Comparison of ENCODE assay signal across 8 cellular contexts in genomic region chr16:30997000-30997886, GRCh38. TPM values are rescaled to one million over a fixed set of nuclear protein-coding genes. Genes with fewer than 3 reads are reported as not detected.
DNase-seq lines count a peak whose midpoint lies in the region; ATAC-seq and TF ChIP-seq lines count a peak whose summit lies in the region.

No MANE protein-coding gene starts in this region.

- H3K4me3 ChIP-seq in A673 (ENCODE audit: low read depth, low read length, poor library complexity, severe bottlenecking) (peak overlapping the region; percentile 50), Peyer's patch (peak overlapping the region; percentile 45 to 58 (median 52)), testis (peak overlapping the region; percentile 26 to 45)

- CTCF ChIA-PET in A673 (lab: Charles Lee): interaction anchor here (1.0 kb wide), 1 partner anchor 12 kb away, joined by 5 read pairs; the partner anchor contains the start of gene HSD3B7

- TF ChIP-seq POLR2A in Peyer's patch (IDR thresholded peaks at IDR 0.05): peak in 1 of 2 donors; percentile 45
- no peak for TF ChIP-seq POLR2A in testis (IDR thresholded peaks at IDR 0.05)

- no peaks in the 10 kb centered on the region for H3K9me3 ChIP-seq in A673 (ENCODE audit: low read depth, low read length, poor library complexity, severe bottlenecking)
- H3K9me3 ChIP-seq in Peyer's patch: no peaks in the 10 kb centered on the region
- H3K9me3 ChIP-seq in testis: no peaks in the 10 kb centered on the region

- WGBS in testis, 2 donors: 19 to 23% methylated on average over 19 to 44 of the region's 61 CpGs

- TF ChIP-seq CTCF in A673 (conservative IDR thresholded peaks at IDR 0.05; ENCODE audit: low read depth, low read length): no peak
- TF ChIP-seq CTCF in Peyer's patch (IDR thresholded peaks at IDR 0.05): no peak
- TF ChIP-seq CTCF in foreskin keratinocyte (conservative IDR thresholded peaks at IDR 0.05): no peak
- TF ChIP-seq CTCF in omental fat pad (IDR thresholded peaks at IDR 0.05): no peak
- no peak for TF ChIP-seq CTCF in testis (IDR thresholded peaks at IDR 0.05)

- peak; percentile 67 for ATAC-seq in GM18909 (IDR thresholded peaks at IDR 0.05; ENCODE audit: poor library complexity, unreplicated experiment)
- ATAC-seq in HG03342 (IDR thresholded peaks at IDR 0.05; ENCODE audit: unreplicated experiment): peak; percentile 82
- ATAC-seq in foreskin keratinocyte: peak; percentile 81
- peak; percentile 89 for ATAC-seq in omental fat pad (ENCODE audit: low FRiP score)

- DNase-seq in A673 (ENCODE audit: low spot score) (peak; percentile 72), Peyer's patch (peak; percentile 89 to 94 (median 90)), foreskin keratinocyte (peak; percentile 56 to 78), omental fat pad (ENCODE audit: low spot score) (peak; percentile 77), testis (peak; percentile 86)
- DNase-seq in activated T-helper 2 cell treated with anti-CD3 and anti-CD28 coated beads, Interferon-gamma antibody, Interleukin-2, Interleukin-4, amounts not matched to agents 10 μg/mL and 5 μg/mL and 100 μg/mL, durations not matched to agents 14 hours and 24 hours and 36 hours (ENCODE audit: low spot score): peak; percentile 67

- no peaks in the 10 kb centered on the region for H3K36me3 ChIP-seq in A673 (ENCODE audit: insufficient read depth, low read length, poor library complexity, severe bottlenecking)
- no peaks in the 10 kb centered on the region for H3K36me3 ChIP-seq in Peyer's patch
- H3K36me3 ChIP-seq in testis (ENCODE audit: low read depth, missing control alignments): no peaks in the 10 kb centered on the region

- H3K27me3 Mint-ChIP-seq in activated T-helper 2 cell treated with anti-CD3 and anti-CD28 coated beads, Interferon-gamma antibody, Interleukin-2, Interleukin-4, amounts not matched to agents 10 μg/mL and 5 μg/mL and 100 μg/mL, durations not matched to agents 14 hours and 24 hours and 36 hours (ENCODE audit: low read depth): peaks cover 2% of the 10 kb centered on the region

- intact Hi-C loops in A673 (cut with micrococcal nuclease; ENCODE audit: unreplicated experiment) (loop anchor here (5.0 kb wide), 1 partner anchor 145 kb away; no protein-coding TSS in a partner anchor), testis (cut with DNase I; ENCODE audit: low total_unique reads) (no loop called here)
- intact Hi-C loops in activated T-helper 2 cell treated with anti-CD3 and anti-CD28 coated beads, Interferon-gamma antibody, Interleukin-2, Interleukin-4, amounts not matched to agents 10 μg/mL and 5 μg/mL and 100 μg/mL, durations not matched to agents 14 hours and 24 hours and 36 hours (cut with micrococcal nuclease): loop anchor here (2.0 kb wide), 1 partner anchor 36 kb away; the partner anchor contains the start of gene STX4

- BruUV-seq in A673 (replicated peaks; lab: Mats Ljungman, UMichigan): no TSS peak

- no peaks in the 10 kb centered on the region for H3K27me3 ChIP-seq in A673 (replicated peaks; ENCODE audit: insufficient read depth, low read depth, low read length, poor library complexity)
- no peaks in the 10 kb centered on the region for H3K27me3 ChIP-seq in Peyer's patch
- no peaks in the 10 kb centered on the region for H3K27me3 ChIP-seq in foreskin keratinocyte
- H3K27me3 ChIP-seq in testis: no peaks in the 10 kb centered on the region

- H3K27ac ChIP-seq in A673 (ENCODE audit: low read depth, low read length, poor library complexity, severe bottlenecking) (no peak overlapping the region), Peyer's patch (peak overlapping the region; percentile 72 to 88 (median 80)), foreskin keratinocyte (peak overlapping the region; percentile 75), testis (no peak overlapping the region)

- no peaks in the 10 kb centered on the region for H3K36me3 Mint-ChIP-seq in activated T-helper 2 cell treated with anti-CD3 and anti-CD28 coated beads, Interferon-gamma antibody, Interleukin-2, Interleukin-4, amounts not matched to agents 10 μg/mL and 5 μg/mL and 100 μg/mL, durations not matched to agents 14 hours and 24 hours and 36 hours (ENCODE audit: low read depth)

- no peaks in the 10 kb centered on the region for H3K9me3 Mint-ChIP-seq in activated T-helper 2 cell treated with anti-CD3 and anti-CD28 coated beads, Interferon-gamma antibody, Interleukin-2, Interleukin-4, amounts not matched to agents 10 μg/mL and 5 μg/mL and 100 μg/mL, durations not matched to agents 14 hours and 24 hours and 36 hours

- H3K4me1 Mint-ChIP-seq in activated T-helper 2 cell treated with anti-CD3 and anti-CD28 coated beads, Interferon-gamma antibody, Interleukin-2, Interleukin-4, amounts not matched to agents 10 μg/mL and 5 μg/mL and 100 μg/mL, durations not matched to agents 14 hours and 24 hours and 36 hours (ENCODE audit: low read depth): peaks cover 13% of the 10 kb centered on the region

- no peaks in the 10 kb centered on the region for H3K4me1 ChIP-seq in A673 (ENCODE audit: insufficient read depth, low read length, poor library complexity, severe bottlenecking)
- H3K4me1 ChIP-seq in Peyer's patch: peaks cover 0 to 15% (median 7%) of the 10 kb centered on the region in 4 donors
- H3K4me1 ChIP-seq in foreskin keratinocyte: peaks cover 20% of the 10 kb centered on the region
- H3K4me1 ChIP-seq in testis: peaks cover 20% of the 10 kb centered on the region

- peak overlapping the region; percentile 74 for H3K4me3 Mint-ChIP-seq in activated T-helper 2 cell treated with anti-CD3 and anti-CD28 coated beads, Interferon-gamma antibody, Interleukin-2, Interleukin-4, amounts not matched to agents 10 μg/mL and 5 μg/mL and 100 μg/mL, durations not matched to agents 14 hours and 24 hours and 36 hours (ENCODE audit: low read depth)

- POLR2A ChIA-PET in A673 (lab: Charles Lee; ENCODE audit: low non-redundant PET): interaction anchor here (0.6 kb wide), 1 partner anchor 121 kb away, joined by 4 read pairs; no protein-coding TSS in a partner anchor

- no peak overlapping the region for H3K27ac Mint-ChIP-seq in activated T-helper 2 cell treated with anti-CD3 and anti-CD28 coated beads, Interferon-gamma antibody, Interleukin-2, Interleukin-4, amounts not matched to agents 10 μg/mL and 5 μg/mL and 100 μg/mL, durations not matched to agents 14 hours and 24 hours and 36 hours

RNA-seq across cellular contexts. Expression of gene HSD3B7, which starts 12.2 kb away (rescaled TPM):
- total RNA-seq in A673 (2021) (0.85 and 0.95 TPM in 2 replicates), Peyer's patch (10 to 100 TPM; 38.8 to 59.1 (median 52.2) TPM), foreskin keratinocyte (3.0 and 3.1 TPM in 2 replicates), omental fat pad (10 to 100 TPM; 23.2 to 45.3 (median 33.0) TPM), testis (1 to 10 TPM; 5.7 to 7.4 TPM)
- total RNA-seq in activated T-helper 2 cell treated with anti-CD3 and anti-CD28 coated beads, Interferon-gamma antibody, Interleukin-2, Interleukin-4, amounts not matched to agents 10 μg/mL and 5 μg/mL and 100 μg/mL, durations not matched to agents 14 hours and 24 hours and 36 hours: 2.9 and 3.3 TPM in 2 replicates
- polyA plus RNA-seq in foreskin keratinocyte (2.9 and 3.0 TPM in 2 replicates), testis (ENCODE audit: insufficient read depth, low read depth, low replicate concordance) (8.9 TPM)

RNA-seq across cellular contexts. Expression of gene STX1B, which starts 13.2 kb away (rescaled TPM):
- total RNA-seq in A673 (2021) (0.62 and 1.1 TPM in 2 replicates), Peyer's patch (1 to 10 TPM in 2 of 4 donors, under 1 TPM in 1, not detected in 1; 0.18 to 1.3 (median 1.0) TPM), foreskin keratinocyte (0.39 and 0.61 TPM in 2 replicates), omental fat pad (1 to 10 TPM in 2 of 4 donors, under 1 TPM in 2; 0.47 to 1.9 (median 1.0) TPM), testis (1 to 10 TPM; 6.3 to 8.7 TPM)
- 0.57 and 0.97 TPM in 2 replicates for total RNA-seq in activated T-helper 2 cell treated with anti-CD3 and anti-CD28 coated beads, Interferon-gamma antibody, Interleukin-2, Interleukin-4, amounts not matched to agents 10 μg/mL and 5 μg/mL and 100 μg/mL, durations not matched to agents 14 hours and 24 hours and 36 hours
- polyA plus RNA-seq in foreskin keratinocyte (0.27 and 0.29 TPM in 2 replicates), testis (ENCODE audit: insufficient read depth, low read depth, low replicate concordance) (5.8 TPM)

RNA-seq across cellular contexts. Expression of gene STX4, which starts 36.1 kb away (rescaled TPM):
- 31.2 and 35.1 TPM in 2 replicates for total RNA-seq in A673 (2021)
- 100 to 1,000 TPM in 3 of 4 donors, 10 to 100 TPM in 1; 60.2 to 159 (median 101) TPM for total RNA-seq in Peyer's patch
- total RNA-seq in activated T-helper 2 cell treated with anti-CD3 and anti-CD28 coated beads, Interferon-gamma antibody, Interleukin-2, Interleukin-4, amounts not matched to agents 10 μg/mL and 5 μg/mL and 100 μg/mL, durations not matched to agents 14 hours and 24 hours and 36 hours: 48.2 and 51.8 TPM in 2 replicates
- 38.7 TPM in 2 replicates for total RNA-seq in foreskin keratinocyte
- 59.7 and 61.2 TPM in 2 replicates for polyA plus RNA-seq in foreskin keratinocyte
- total RNA-seq in omental fat pad: 10 to 100 TPM; 40.9 to 93.7 (median 66.8) TPM
- total RNA-seq in testis: 10 to 100 TPM; 50.9 to 56.9 TPM
- polyA plus RNA-seq in testis (ENCODE audit: insufficient read depth, low read depth, low replicate concordance): 37.1 TPM

RNA-seq across cellular contexts. Expression of gene SETD1A, which starts 39.7 kb away (rescaled TPM):
- total RNA-seq in A673 (2021): 31.4 and 37.1 TPM in 2 replicates
- total RNA-seq in Peyer's patch: 10 to 100 TPM in 3 of 4 donors, 1 to 10 TPM in 1; 10.0 to 22.0 (median 16.5) TPM
- 28.9 TPM in 2 replicates for total RNA-seq in activated T-helper 2 cell treated with anti-CD3 and anti-CD28 coated beads, Interferon-gamma antibody, Interleukin-2, Interleukin-4, amounts not matched to agents 10 μg/mL and 5 μg/mL and 100 μg/mL, durations not matched to agents 14 hours and 24 hours and 36 hours
- total RNA-seq in foreskin keratinocyte: 6.7 and 7.1 TPM in 2 replicates
- polyA plus RNA-seq in foreskin keratinocyte: 6.0 and 6.4 TPM in 2 replicates
- 10 to 100 TPM in 2 of 4 donors, 1 to 10 TPM in 2; 5.3 to 13.6 (median 9.2) TPM for total RNA-seq in omental fat pad
- total RNA-seq in testis: 10 to 100 TPM; 45.7 to 45.8 TPM
- polyA plus RNA-seq in testis (ENCODE audit: insufficient read depth, low read depth, low replicate concordance): 41.4 TPM

RNA-seq across cellular contexts. Expression of gene ORAI3, which starts 48.4 kb away (rescaled TPM):
- total RNA-seq in A673 (2021): 2.1 and 4.3 TPM in 2 replicates
- total RNA-seq in Peyer's patch: 10 to 100 TPM; 10.7 to 25.0 (median 20.3) TPM
- 14.2 and 17.4 TPM in 2 replicates for total RNA-seq in activated T-helper 2 cell treated with anti-CD3 and anti-CD28 coated beads, Interferon-gamma antibody, Interleukin-2, Interleukin-4, amounts not matched to agents 10 μg/mL and 5 μg/mL and 100 μg/mL, durations not matched to agents 14 hours and 24 hours and 36 hours
- 8.4 and 9.0 TPM in 2 replicates for total RNA-seq in foreskin keratinocyte
- polyA plus RNA-seq in foreskin keratinocyte: 9.1 and 9.2 TPM in 2 replicates
- 10 to 100 TPM; 15.5 to 42.6 (median 33.9) TPM for total RNA-seq in omental fat pad
- 10 to 100 TPM; 68.6 to 75.0 TPM for total RNA-seq in testis
- polyA plus RNA-seq in testis (ENCODE audit: insufficient read depth, low read depth, low replicate concordance): 29.1 TPM

Comparison
In these comparisons a context has a peak if more than half of its experiments do, and no peak if none do; other contexts are left out.
1. H3K27ac ChIP-seq: peak in Peyer's patch (4 of 4) and foreskin keratinocyte (single experiment); none in A673 (single experiment) and testis (0 of 2).
2. Peak in every context shown above with its lines, with median percentiles within 50 percentile points of each other: DNase-seq, H3K4me3 ChIP-seq and ATAC-seq.